In the genomic region with DNA sequence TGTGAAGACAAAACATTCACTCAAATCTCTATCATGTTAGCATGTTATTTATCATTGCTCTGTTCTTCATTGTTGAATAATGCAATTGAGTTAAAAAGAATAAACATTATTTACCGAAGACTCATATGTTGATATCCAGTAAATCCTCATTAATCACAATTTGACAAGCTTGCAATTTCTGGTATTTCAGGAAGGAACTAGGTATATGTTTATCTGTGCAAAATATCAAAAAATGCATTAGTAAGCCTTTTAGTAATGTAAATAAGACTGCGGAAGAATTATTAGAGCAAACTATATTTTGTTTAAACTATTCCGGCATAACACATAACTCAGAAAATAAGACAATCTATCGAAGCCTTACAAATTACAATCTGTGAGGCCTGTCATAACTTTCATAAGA, we compare ENCODE assay signal across 17 cellular contexts.
"Had no signal": no experiment of that assay in that cellular context is flagged by ENCODE, and none has a peak within 500 bp of the region (broad histone marks: within the 10 kb centered on the region; RNA-seq: fewer than 3 reads in every experiment).

No MANE protein-coding gene starts in this region.

- FAIRE-seq: pancreas, urothelium cell line had no signal

- H3K4me2 ChIP-seq: hepatocyte, smooth muscle cell had no signal

- H3K36me3 ChIP-seq: esophagus muscularis mucosa, gastroesophageal sphincter, pancreas, suprapubic skin, thyroid gland had no signal

- H3K27ac ChIP-seq: epithelial cell of prostate, esophagus muscularis mucosa, gastroesophageal sphincter, hepatocyte, pancreas, suprapubic skin, thyroid gland had no signal

- H3K9me3 ChIP-seq: esophagus muscularis mucosa, gastroesophageal sphincter, pancreas, suprapubic skin, thyroid gland had no signal

- DNase-seq: effector memory CD4-positive, alpha-beta T cell; head of caudate nucleus; kidney glomerular epithelial cell; natural killer cell; occipital lobe; pancreas; right cardiac atrium; stimulated activated CD4-positive, alpha-beta T cell treated with anti-CD3 and anti-CD28 coated beads, Interleukin-2, amount 100 ng/mL, for 48 hours; stimulated activated naive CD8-positive, alpha-beta T cell treated with anti-CD3 and anti-CD28 coated beads, Interleukin-15, Interleukin-2, amounts not matched to agents 100 U/mL and 50 U/mL, for 24 hours; thyroid gland had no signal

- H2AFZ ChIP-seq: hepatocyte had no signal

- H3K4me3 ChIP-seq: esophagus muscularis mucosa, gastroesophageal sphincter, hepatocyte, pancreas, smooth muscle cell, suprapubic skin, thyroid gland had no signal

- H3K27me3 ChIP-seq: esophagus muscularis mucosa, gastroesophageal sphincter, hepatocyte, pancreas, suprapubic skin, thyroid gland had no signal

- H3K79me2 ChIP-seq: hepatocyte had no signal

- H3K4me1 ChIP-seq: esophagus muscularis mucosa, gastroesophageal sphincter, pancreas, suprapubic skin, thyroid gland had no signal

- ATAC-seq: gastroesophageal sphincter; natural killer cell; pancreas; right cardiac atrium; stimulated activated naive CD8-positive, alpha-beta T cell treated with anti-CD3 and anti-CD28 coated beads, Interleukin-15, Interleukin-2, amounts not matched to agents 100 U/mL and 50 U/mL, for 24 hours had no signal
